ENCODE assay signal across 13 cellular contexts in the genomic region with DNA sequence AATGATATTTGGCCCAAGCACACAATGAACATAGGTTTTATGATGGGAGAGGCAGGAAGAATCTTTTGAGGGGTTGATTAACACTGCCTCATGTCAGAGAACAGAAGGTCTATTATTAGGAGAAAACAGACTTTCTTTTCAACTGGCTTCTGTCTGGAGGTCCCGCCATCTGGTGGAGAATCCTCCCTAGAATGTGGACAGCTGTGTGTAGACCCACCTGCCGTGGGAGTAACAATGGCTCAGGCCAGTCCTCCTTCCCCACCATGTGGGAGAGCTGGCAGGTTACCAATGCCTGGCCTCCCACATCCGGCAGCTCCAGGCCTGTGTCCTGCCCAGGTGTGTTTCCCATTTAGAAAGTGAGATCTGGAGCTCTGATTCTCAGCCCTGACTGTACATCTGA.
A peak's percentile ranks its signal among the peaks of the same experiment; 100 is the strongest.
DNase-seq lines count a peak whose midpoint lies in the region; ATAC-seq and TF ChIP-seq lines count a peak whose summit lies in the region.
"Had no signal": no experiment of that assay in that cellular context is flagged by ENCODE, and none has a peak within 500 bp of the region (broad histone marks: within the 10 kb centered on the region; RNA-seq: fewer than 3 reads in every experiment).

No MANE protein-coding gene starts in this region.

- intact Hi-C loops in CD8-positive, alpha-beta T cell (cut with DNase I, micrococcal nuclease): loop anchor here in 1 of 2 experiments (2.0 kb wide), 1 partner anchor 14 kb away; no protein-coding TSS in a partner anchor

- no peak overlapping the region for H3K4me3 Mint-ChIP-seq in CD8-positive, alpha-beta T cell

- H3K9me3 ChIP-seq in CD8-positive, alpha-beta T cell (ENCODE audit: low read length): no peaks in the 10 kb centered on the region
- H3K9me3 ChIP-seq: heart right ventricle had no signal

- peaks cover 58% of the 10 kb centered on the region for H3K4me1 Mint-ChIP-seq in CD8-positive, alpha-beta T cell (ENCODE audit: low read depth)

- POLR2A ChIA-PET in CD8-positive, alpha-beta T cell (lab: Charles Lee): interaction anchor here (1.7 to 2.1 kb wide), 2 partner anchors 9 to 71 kb away, joined by 5 read pairs; a partner anchor contains a TSS

- peak overlapping the region; percentile 2 for H3K27ac Mint-ChIP-seq in CD8-positive, alpha-beta T cell

- ATAC-seq in CD8-positive, alpha-beta T cell: no peak

- no peaks in the 10 kb centered on the region for H3K9me3 Mint-ChIP-seq in CD8-positive, alpha-beta T cell

- no peak overlapping the region for H3K4me3 ChIP-seq in CD8-positive, alpha-beta T cell (ENCODE audit: low read depth, low read length)
- H3K4me3 ChIP-seq in brain microvascular endothelial cell (ENCODE audit: low read depth, low read length): no peak overlapping the region
- H3K4me3 ChIP-seq: heart right ventricle had no signal

- H3K4me1 ChIP-seq in CD8-positive, alpha-beta T cell (ENCODE audit: insufficient read depth, low read length): peaks cover 23% of the 10 kb centered on the region

- H3K27me3 ChIP-seq in CD8-positive, alpha-beta T cell (ENCODE audit: insufficient read depth, low read length): no peaks in the 10 kb centered on the region
- H3K27me3 ChIP-seq in brain microvascular endothelial cell (replicated peaks): no peaks in the 10 kb centered on the region
- H3K27me3 ChIP-seq: heart right ventricle had no signal

- no peaks in the 10 kb centered on the region for H3K27me3 Mint-ChIP-seq in CD8-positive, alpha-beta T cell (ENCODE audit: low read depth)

- in situ Hi-C loops in brain microvascular endothelial cell (cut with HindIII; ENCODE audit: low pct_ligation_motif_present, low sequenced_read_pairs): no loop called here

- no peak for TF ChIP-seq CTCF in CD8-positive, alpha-beta T cell (IDR thresholded peaks at IDR 0.05)
- peak; percentile 12 for TF ChIP-seq CTCF in brain microvascular endothelial cell (IDR thresholded peaks at IDR 0.05; ENCODE audit: low read depth, low read length, missing control alignments)

- no peak for DNase-seq in CD8-positive, alpha-beta T cell
- DNase-seq in NCI-H146 (lab: John Stamatoyannopoulos, UW) (peak; percentile 94), brain microvascular endothelial cell (no peak), kidney tubule cell (ENCODE audit: low spot score) (peak; percentile 54), 8988T (no peak), islet precursor cell (no peak), amniotic stem cell (lab: John Stamatoyannopoulos, UW) (no peak)
- DNase-seq in effector CD8-positive, alpha-beta T cell (lab: John Stamatoyannopoulos, UW): no peak
- DNase-seq: activated T-cell treated with anti-CD3 and anti-CD28 coated beads, Interleukin-2, amount 50 U/mL, for 48 hours; central memory CD4-positive, alpha-beta T cell; heart right ventricle; stimulated activated naive CD4-positive, alpha-beta T cell treated with Interleukin-2 at 50 U/mL for 16 hours; T1000 had no signal

- no peaks in the 10 kb centered on the region for H3K36me3 ChIP-seq in CD8-positive, alpha-beta T cell (ENCODE audit: insufficient read depth, low read length)
- no peaks in the 10 kb centered on the region for H3K36me3 ChIP-seq in brain microvascular endothelial cell (replicated peaks)
- H3K36me3 ChIP-seq: heart right ventricle had no signal

- no peak overlapping the region for H3K27ac ChIP-seq in CD8-positive, alpha-beta T cell (ENCODE audit: low read depth, low read length)
- no peak overlapping the region for H3K27ac ChIP-seq in brain microvascular endothelial cell
- H3K27ac ChIP-seq: heart right ventricle had no signal

- H3K36me3 Mint-ChIP-seq in CD8-positive, alpha-beta T cell: no peaks in the 10 kb centered on the region

- CTCF ChIA-PET in CD8-positive, alpha-beta T cell (lab: Charles Lee): interaction anchor here (0.9 to 2.1 kb wide), 4 partner anchors 9 to 116 kb away, joined by 3 to 5 read pairs (median 4); a partner anchor contains a TSS

Comparison
In these comparisons a context has a peak if more than half of its experiments do, and no peak if none do; other contexts are left out.
1. DNase-seq: peak in NCI-H146 (single experiment) and kidney tubule cell (single experiment); none in CD8-positive, alpha-beta T cell (0 of 7), brain microvascular endothelial cell (single experiment), 8988T (single experiment), effector CD8-positive, alpha-beta T cell (single experiment), islet precursor cell (single experiment) and amniotic stem cell (single experiment).